19 cellular contexts compared by ENCODE assay signal in the genomic region with DNA sequence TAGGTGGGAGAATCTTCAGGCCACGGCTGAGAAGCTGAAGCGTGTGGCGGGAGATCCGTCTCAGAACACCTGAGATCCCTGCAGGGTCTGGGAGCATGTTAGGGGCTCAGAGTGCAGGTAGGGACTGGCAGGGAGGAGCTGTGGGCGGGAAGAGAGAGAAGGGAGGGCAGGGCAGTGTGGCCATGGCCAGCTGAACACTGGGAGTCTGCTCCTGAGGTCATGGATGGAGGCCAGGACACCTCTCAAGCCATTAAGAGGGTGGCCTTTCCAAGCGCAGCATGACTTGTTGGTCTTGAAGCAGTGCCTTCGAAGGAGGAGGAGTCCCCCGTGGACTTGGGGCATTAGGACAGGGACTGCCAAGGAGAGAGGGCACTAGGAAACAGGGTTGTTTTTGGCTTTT. TPM values are rescaled to one million over a fixed set of nuclear protein-coding genes. Genes with fewer than 3 reads are reported as not detected.
A peak's percentile ranks its signal among the peaks of the same experiment; 100 is the strongest.
DNase-seq lines count a peak whose midpoint lies in the region; ATAC-seq and TF ChIP-seq lines count a peak whose summit lies in the region.
"Had no signal": no experiment of that assay in that cellular context is flagged by ENCODE, and none has a peak within 500 bp of the region (broad histone marks: within the 10 kb centered on the region; RNA-seq: fewer than 3 reads in every experiment).

No MANE protein-coding gene starts in this region.

- H3K9me3 ChIP-seq in CD4-positive, CD25-positive, alpha-beta regulatory T cell (ENCODE audit: control insufficient read depth in 2 of 2, low read length in 2 of 2): no peaks in the 10 kb centered on the region
- H3K9me3 ChIP-seq in CD8-positive, alpha-beta memory T cell (ENCODE audit: low read length): no peaks in the 10 kb centered on the region
- no peaks in the 10 kb centered on the region for H3K9me3 ChIP-seq in endodermal cell (ENCODE audit: control insufficient read depth, low read length)
- H3K9me3 ChIP-seq: esophagus squamous epithelium, neutrophil, SJCRH30 had no signal

- no peak overlapping the region for H3K9ac ChIP-seq in endodermal cell (ENCODE audit: extremely low read depth, low read length, poor library complexity, severe bottlenecking)

- no peak for ATAC-seq in CD4-positive, CD25-positive, alpha-beta regulatory T cell (ENCODE audit: low read depth in 2 of 2)
- no peak for ATAC-seq in naive thymus-derived CD8-positive, alpha-beta T cell
- ATAC-seq in GM18502 (IDR thresholded peaks at IDR 0.05; ENCODE audit: poor library complexity, unreplicated experiment): no peak

- POLR2A ChIA-PET in CD8-positive, alpha-beta memory T cell (lab: Charles Lee): interaction anchor here (0.5 to 0.6 kb wide), 2 partner anchors 43 to 245 kb away, joined by 3 read pairs; no protein-coding TSS in a partner anchor
- POLR2A ChIA-PET in naive thymus-derived CD8-positive, alpha-beta T cell (lab: Charles Lee): interaction anchor here (0.6 to 0.8 kb wide), 2 partner anchors 66 to 75 kb away, joined by 4 to 5 read pairs; a partner anchor contains a TSS

- CTCF ChIA-PET in CD8-positive, alpha-beta memory T cell (lab: Charles Lee): no interaction called here

- 94 to 96% methylated on average over 6 to 8 of the region's 8 CpGs for WGBS in endodermal cell (ENCODE audit: insufficient coverage in 1 of 2, insufficient read length in 1 of 2), 2 experiments

- H3K36me3 ChIP-seq in CD4-positive, CD25-positive, alpha-beta regulatory T cell (ENCODE audit: control insufficient read depth, insufficient read depth, low read length): peaks cover 32% of the 10 kb centered on the region
- H3K36me3 ChIP-seq in CD8-positive, alpha-beta memory T cell (ENCODE audit: insufficient read depth, low read length): peaks cover 9% of the 10 kb centered on the region
- peaks cover 34% of the 10 kb centered on the region for H3K36me3 ChIP-seq in endodermal cell (ENCODE audit: control insufficient read depth, insufficient read depth, low read length)
- H3K36me3 ChIP-seq: SJCRH30 had no signal

- no peaks in the 10 kb centered on the region for H3K27me3 ChIP-seq in CD4-positive, CD25-positive, alpha-beta regulatory T cell (ENCODE audit: control insufficient read depth, insufficient read depth, low read length)
- no peaks in the 10 kb centered on the region for H3K27me3 ChIP-seq in CD8-positive, alpha-beta memory T cell (ENCODE audit: insufficient read depth, low read length, poor library complexity, severe bottlenecking)
- H3K27me3 ChIP-seq in endodermal cell (ENCODE audit: control insufficient read depth, insufficient read depth, low read length, poor library complexity, severe bottlenecking): no peaks in the 10 kb centered on the region
- H3K27me3 ChIP-seq: esophagus squamous epithelium, neutrophil, SJCRH30 had no signal

- H3K27ac Mint-ChIP-seq in CD4-positive, CD25-positive, alpha-beta regulatory T cell: peak overlapping the region in 2 of 3 donors; percentile 69 to 71
- peak overlapping the region; percentile 3 to 94 (median 48) for H3K27ac Mint-ChIP-seq in CD8-positive, alpha-beta memory T cell
- peak overlapping the region; percentile 17 for H3K27ac Mint-ChIP-seq in endodermal cell
- H3K27ac Mint-ChIP-seq in naive thymus-derived CD8-positive, alpha-beta T cell: peak overlapping the region; percentile 2 to 93 (median 60)

- H3K27me3 Mint-ChIP-seq in CD4-positive, CD25-positive, alpha-beta regulatory T cell: no peaks in the 10 kb centered on the region
- no peaks in the 10 kb centered on the region for H3K27me3 Mint-ChIP-seq in CD8-positive, alpha-beta memory T cell
- no peaks in the 10 kb centered on the region for H3K27me3 Mint-ChIP-seq in endodermal cell (ENCODE audit: insufficient read depth)
- H3K27me3 Mint-ChIP-seq in naive thymus-derived CD8-positive, alpha-beta T cell: no peaks in the 10 kb centered on the region

- no peak for DNase-seq in CD4-positive, CD25-positive, alpha-beta regulatory T cell
- DNase-seq in CD8-positive, alpha-beta memory T cell: peak in 1 of 5 donors; percentile 25
- DNase-seq in endodermal cell (peak; percentile 38), DMS 273 treated with DMSO at 0.1 percent for 48 hours (lab: John Stamatoyannopoulos, UW) (no peak), superior temporal gyrus (ENCODE audit: extremely low spot score) (no peak)
- DNase-seq in naive thymus-derived CD8-positive, alpha-beta T cell: peak in 1 of 10 donors; percentile 13
- DNase-seq: activated CD8-positive, alpha-beta memory T cell treated with anti-CD3 and anti-CD28 coated beads for 24 hours; central memory CD4-positive, alpha-beta T cell; esophagus squamous epithelium; GF-D8; left colon; NCI-H187; NCI-H774 had no signal

- no peak for TF ChIP-seq CTCF in endodermal cell (conservative IDR thresholded peaks at IDR 0.05)

- H3K9me3 Mint-ChIP-seq in CD4-positive, CD25-positive, alpha-beta regulatory T cell: no peaks in the 10 kb centered on the region
- no peaks in the 10 kb centered on the region for H3K9me3 Mint-ChIP-seq in CD8-positive, alpha-beta memory T cell
- H3K9me3 Mint-ChIP-seq in endodermal cell: no peaks in the 10 kb centered on the region
- H3K9me3 Mint-ChIP-seq in naive thymus-derived CD8-positive, alpha-beta T cell: no peaks in the 10 kb centered on the region

- H3K27ac ChIP-seq in CD4-positive, CD25-positive, alpha-beta regulatory T cell (ENCODE audit: insufficient read depth, low read length, poor library complexity, severe bottlenecking): no peak overlapping the region
- H3K27ac ChIP-seq in CD8-positive, alpha-beta memory T cell (ENCODE audit: low read depth, low read length): no peak overlapping the region
- H3K27ac ChIP-seq in endodermal cell (ENCODE audit: low read depth, low read length): no peak overlapping the region
- H3K27ac ChIP-seq: esophagus squamous epithelium, neutrophil, SJCRH30 had no signal

- peaks cover 15 to 80% (median 37%) of the 10 kb centered on the region in 4 donors for H3K4me1 Mint-ChIP-seq in CD4-positive, CD25-positive, alpha-beta regulatory T cell
- H3K4me1 Mint-ChIP-seq in CD8-positive, alpha-beta memory T cell: peaks cover 52 to 87% (median 70%) of the 10 kb centered on the region in 3 donors
- peaks cover 28% of the 10 kb centered on the region for H3K4me1 Mint-ChIP-seq in endodermal cell
- peaks cover 33 to 81% (median 64%) of the 10 kb centered on the region in 4 donors for H3K4me1 Mint-ChIP-seq in naive thymus-derived CD8-positive, alpha-beta T cell

- H3K4me3 ChIP-seq in CD4-positive, CD25-positive, alpha-beta regulatory T cell (ENCODE audit: low read depth, low read length): no peak overlapping the region
- no peak overlapping the region for H3K4me3 ChIP-seq in CD8-positive, alpha-beta memory T cell (ENCODE audit: low read length)
- H3K4me3 ChIP-seq in endodermal cell (ENCODE audit: low read length): no peak overlapping the region
- H3K4me3 ChIP-seq: esophagus squamous epithelium, SJCRH30 had no signal

- H3K4me3 Mint-ChIP-seq in CD4-positive, CD25-positive, alpha-beta regulatory T cell: peak overlapping the region in 1 of 4 donors; percentile 71
- peak overlapping the region in 1 of 7 donors; percentile 72 for H3K4me3 Mint-ChIP-seq in CD8-positive, alpha-beta memory T cell
- no peak overlapping the region for H3K4me3 Mint-ChIP-seq in endodermal cell
- peak overlapping the region in 3 of 10 donors; percentile 10 to 60 (median 51) for H3K4me3 Mint-ChIP-seq in naive thymus-derived CD8-positive, alpha-beta T cell

- H3K36me3 Mint-ChIP-seq in CD4-positive, CD25-positive, alpha-beta regulatory T cell: peaks cover 16% of the 10 kb centered on the region
- peaks cover 0 to 46% (median 4%) of the 10 kb centered on the region in 3 donors for H3K36me3 Mint-ChIP-seq in CD8-positive, alpha-beta memory T cell
- peaks cover 42% of the 10 kb centered on the region for H3K36me3 Mint-ChIP-seq in endodermal cell (ENCODE audit: low read depth)
- peaks cover 0 to 26% (median 0%) of the 10 kb centered on the region in 3 donors for H3K36me3 Mint-ChIP-seq in naive thymus-derived CD8-positive, alpha-beta T cell

- H3K4me1 ChIP-seq in CD4-positive, CD25-positive, alpha-beta regulatory T cell (ENCODE audit: control insufficient read depth, insufficient read depth, low read length, poor library complexity, severe bottlenecking): peaks cover 16% of the 10 kb centered on the region
- H3K4me1 ChIP-seq in CD8-positive, alpha-beta memory T cell (ENCODE audit: insufficient read depth, low read length): peaks cover 33% of the 10 kb centered on the region
- H3K4me1 ChIP-seq in endodermal cell (ENCODE audit: control insufficient read depth, insufficient read depth, low read length): peaks cover 4% of the 10 kb centered on the region

RNA-seq across cellular contexts. Expression of a gene that starts 23.7 kb away (rescaled TPM):
- 48.9 TPM for total RNA-seq in CD4-positive, CD25-positive, alpha-beta regulatory T cell
- polyA plus RNA-seq in CD4-positive, CD25-positive, alpha-beta regulatory T cell: 10 to 100 TPM; 38.8 to 50.0 (median 43.8) TPM
- total RNA-seq in CD8-positive, alpha-beta memory T cell: 10 to 100 TPM; 33.1 to 33.9 TPM
- 65.5 TPM for polyA plus RNA-seq in CD8-positive, alpha-beta memory T cell
- 10 to 100 TPM; 54.5 to 61.8 TPM for total RNA-seq in endodermal cell
- polyA plus RNA-seq in endodermal cell (2013, experiment 1 of 2): 47.2 TPM
- polyA plus RNA-seq in endodermal cell (2013, experiment 2 of 2): 44.7 TPM
- total RNA-seq in naive thymus-derived CD8-positive, alpha-beta T cell: 10 to 100 TPM; 68.5 to 74.4 TPM
- 10 to 100 TPM; 36.9 to 56.1 (median 44.4) TPM for polyA plus RNA-seq in naive thymus-derived CD8-positive, alpha-beta T cell

RNA-seq across cellular contexts. Expression of a gene that starts 23.9 kb away (rescaled TPM):
- total RNA-seq in CD4-positive, CD25-positive, alpha-beta regulatory T cell: 4.7 TPM
- polyA plus RNA-seq in CD4-positive, CD25-positive, alpha-beta regulatory T cell: 1 to 10 TPM; 1.5 to 2.3 (median 1.9) TPM
- 1 to 10 TPM; 2.4 TPM for total RNA-seq in CD8-positive, alpha-beta memory T cell
- polyA plus RNA-seq in CD8-positive, alpha-beta memory T cell: 1.3 TPM
- 1 to 10 TPM; 2.0 to 3.1 TPM for total RNA-seq in endodermal cell
- polyA plus RNA-seq in endodermal cell (2013, experiment 1 of 2): 2.4 TPM
- polyA plus RNA-seq in endodermal cell (2013, experiment 2 of 2): 2.2 TPM
- 1 to 10 TPM; 5.7 to 5.8 TPM for total RNA-seq in naive thymus-derived CD8-positive, alpha-beta T cell
- polyA plus RNA-seq in naive thymus-derived CD8-positive, alpha-beta T cell: 1 to 10 TPM; 1.1 to 2.3 (median 1.9) TPM

RNA-seq across cellular contexts. Expression of a gene that starts 28.1 kb away (rescaled TPM):
- not detected for total RNA-seq in CD4-positive, CD25-positive, alpha-beta regulatory T cell
- not detected for polyA plus RNA-seq in CD4-positive, CD25-positive, alpha-beta regulatory T cell
- not detected for total RNA-seq in CD8-positive, alpha-beta memory T cell
- not detected for polyA plus RNA-seq in CD8-positive, alpha-beta memory T cell
- not detected for total RNA-seq in endodermal cell
- polyA plus RNA-seq in endodermal cell (2013, experiment 1 of 2): not detected
- polyA plus RNA-seq in endodermal cell (2013, experiment 2 of 2): not detected
- total RNA-seq in naive thymus-derived CD8-positive, alpha-beta T cell: not detected
- under 1 TPM in 1 of 3 donors, not detected in 2; 0.26 TPM for polyA plus RNA-seq in naive thymus-derived CD8-positive, alpha-beta T cell
- total RNA-seq: esophagus squamous epithelium; left colon; renal cortical epithelial cell; SJCRH30; T-helper 2 cell treated with Interferon-gamma antibody and Interleukin-4, amounts not matched to agents 100 ng/mL and 5 ng/mL, for 36 hours had no signal
- polyA plus RNA-seq: thymus had no signal

RNA-seq across cellular contexts. Expression of a gene that starts 33.6 kb away (rescaled TPM):
- 11.3 TPM for total RNA-seq in CD4-positive, CD25-positive, alpha-beta regulatory T cell
- polyA plus RNA-seq in CD4-positive, CD25-positive, alpha-beta regulatory T cell: 10 to 100 TPM; 20.6 to 35.1 (median 21.3) TPM
- total RNA-seq in CD8-positive, alpha-beta memory T cell: 10 to 100 TPM; 15.1 to 17.8 TPM
- polyA plus RNA-seq in CD8-positive, alpha-beta memory T cell: 23.3 TPM
- total RNA-seq in endodermal cell: 10 to 100 TPM; 27.4 to 36.8 TPM
- polyA plus RNA-seq in endodermal cell (2013, experiment 1 of 2): 34.2 TPM
- 22.5 TPM for polyA plus RNA-seq in endodermal cell (2013, experiment 2 of 2)
- 10 to 100 TPM; 26.4 to 28.3 TPM for total RNA-seq in naive thymus-derived CD8-positive, alpha-beta T cell
- polyA plus RNA-seq in naive thymus-derived CD8-positive, alpha-beta T cell: 10 to 100 TPM; 37.6 to 43.1 (median 38.1) TPM

Comparison
In these comparisons a context has a peak if more than half of its experiments do, and no peak if none do; other contexts are left out.
1. H3K27ac Mint-ChIP-seq: peak in every context shown above with its lines; median percentile 70 in CD4-positive, CD25-positive, alpha-beta regulatory T cell; 60 in naive thymus-derived CD8-positive, alpha-beta T cell; 48 in CD8-positive, alpha-beta memory T cell; 17 in endodermal cell.